ENCODE assay signal across 14 cellular contexts in genomic region chr1:27624467-27625233, GRCh38. TPM values are rescaled to one million over a fixed set of nuclear protein-coding genes. Genes with fewer than 3 reads are reported as not detected.
A peak's percentile ranks its signal among the peaks of the same experiment; 100 is the strongest.
DNase-seq lines count a peak whose midpoint lies in the region; ATAC-seq and TF ChIP-seq lines count a peak whose summit lies in the region.
"Had no signal": no experiment of that assay in that cellular context is flagged by ENCODE, and none has a peak within 500 bp of the region (broad histone marks: within the 10 kb centered on the region; RNA-seq: fewer than 3 reads in every experiment).

No MANE protein-coding gene starts in this region.

- no peaks in the 10 kb centered on the region for H3K9me3 Mint-ChIP-seq in endothelial cell (ENCODE audit: unreplicated experiment)

- peak overlapping the region; percentile 16; the same call in 1 of the 2 replicates for H2AFZ ChIP-seq in Karpas-422 (ENCODE audit: low read length)

- DNase-seq in DMS79 treated with DMSO at 0.1 percent for 48 hours (lab: John Stamatoyannopoulos, UW): peak; percentile 83
- DNase-seq in Karpas-422: peak; percentile 74
- DNase-seq in foreskin keratinocyte: no peak
- DNase-seq in activated effector memory CD4-positive, alpha-beta T cell treated with anti-CD3 and anti-CD28 coated beads, Interleukin-2, amount 50 U/mL, for 16 hours: no peak
- DNase-seq in endothelial cell (ENCODE audit: low spot score): no peak
- DNase-seq in activated naive CD4-positive, alpha-beta T cell treated with anti-CD3 and anti-CD28 coated beads, Interleukin-2, amount 50 U/mL, for 16 hours: no peak
- DNase-seq: occipital lobe; stimulated activated CD4-positive, alpha-beta T cell treated with anti-CD3 and anti-CD28 coated beads, Interleukin-2, amount 100 ng/mL, for 48 hours; tibial artery had no signal

- no peaks in the 10 kb centered on the region for H3K9me3 ChIP-seq in Karpas-422 (ENCODE audit: low read length)
- H3K9me3 ChIP-seq: tibial artery had no signal

- H3K36me3 Mint-ChIP-seq in endothelial cell (ENCODE audit: low read depth, unreplicated experiment): peaks cover 3% of the 10 kb centered on the region
- H3K36me3 Mint-ChIP-seq: brain had no signal

- H3K9me2 ChIP-seq in Karpas-422 (replicated peaks; ENCODE audit: insufficient read depth, low read length): no peaks in the 10 kb centered on the region

- H3K27me3 ChIP-seq in Karpas-422 (ENCODE audit: low read length) (no peaks in the 10 kb centered on the region), foreskin keratinocyte (peaks cover 6% of the 10 kb centered on the region)
- H3K27me3 ChIP-seq: tibial artery had no signal

- TF ChIP-seq CTCF in foreskin keratinocyte (conservative IDR thresholded peaks at IDR 0.05) (no peak), endothelial cell (IDR thresholded peaks at IDR 0.05; ENCODE audit: unreplicated experiment) (no peak)

- no peaks in the 10 kb centered on the region for H3K36me3 ChIP-seq in Karpas-422 (ENCODE audit: insufficient read depth, low read length)
- H3K36me3 ChIP-seq: tibial artery had no signal

- H3K4me1 Mint-ChIP-seq in endothelial cell (ENCODE audit: unreplicated experiment): peaks cover 10% of the 10 kb centered on the region

- peak; percentile 23 for ATAC-seq in GM18907 (IDR thresholded peaks at IDR 0.05; ENCODE audit: unreplicated experiment)
- ATAC-seq in foreskin keratinocyte: no peak
- no peak for ATAC-seq in HG03039 (IDR thresholded peaks at IDR 0.05; ENCODE audit: unreplicated experiment)

- no peak overlapping the region for H3K27ac Mint-ChIP-seq in endothelial cell (ENCODE audit: unreplicated experiment)
- H3K27ac Mint-ChIP-seq: brain had no signal

- no peak overlapping the region for H3K4me3 Mint-ChIP-seq in endothelial cell (ENCODE audit: unreplicated experiment)
- H3K4me3 Mint-ChIP-seq: brain had no signal

- peaks cover 3% of the 10 kb centered on the region for H3K27me3 Mint-ChIP-seq in endothelial cell (ENCODE audit: unreplicated experiment)

- peak overlapping the region; percentile 16; the same call in 1 of the 2 replicates for H3K4me3 ChIP-seq in Karpas-422 (ENCODE audit: low read length)
- H3K4me3 ChIP-seq: tibial artery had no signal

- H3K4me2 ChIP-seq in Karpas-422 (ENCODE audit: low read depth, low read length, poor library complexity, severe bottlenecking): peak overlapping the region; percentile 53

- peak overlapping the region; percentile 42 for H3K9ac ChIP-seq in Karpas-422 (ENCODE audit: low read length)

- peaks cover 62% of the 10 kb centered on the region for H3K4me1 ChIP-seq in Karpas-422 (ENCODE audit: low read length)
- H3K4me1 ChIP-seq in foreskin keratinocyte: no peaks in the 10 kb centered on the region
- H3K4me1 ChIP-seq: tibial artery had no signal

- no peaks in the 10 kb centered on the region for H3K79me2 ChIP-seq in Karpas-422 (ENCODE audit: low read length)

- no peaks in the 10 kb centered on the region for H4K20me1 ChIP-seq in Karpas-422 (ENCODE audit: insufficient read depth, low read depth, low read length)

- H3K27ac ChIP-seq in Karpas-422 (ENCODE audit: low read length) (peak overlapping the region; percentile 34; the same call in 1 of the 2 replicates), foreskin keratinocyte (peak overlapping the region; percentile 11)
- H3K27ac ChIP-seq: tibial artery had no signal

RNA-seq across cellular contexts. Expression of gene FGR, which starts 10.3 kb away (rescaled TPM):
- total RNA-seq in Karpas-422 (2014; rRNA removed; shearing (Covaris generic); ENCODE audit: low replicate concordance): 3.0 and 5.6 TPM in 2 replicates
- total RNA-seq in foreskin keratinocyte (not detected in 2 replicates), endothelial cell (ENCODE audit: unreplicated experiment) (0.46 TPM)
- 0.02 TPM in 1 of 2 replicates, not detected in the other for polyA plus RNA-seq in foreskin keratinocyte
- total RNA-seq: fibroblast of lung, kidney epithelial cell had no signal
- polyA plus RNA-seq: fibroblast of lung had no signal

RNA-seq across cellular contexts. Expression of gene AHDC1, which starts 20.7 kb away (rescaled TPM):
- 2.1 and 2.2 TPM in 2 replicates for total RNA-seq in Karpas-422 (2014; rRNA removed; shearing (Covaris generic); ENCODE audit: low replicate concordance)
- total RNA-seq in foreskin keratinocyte (12.1 and 14.8 TPM in 2 replicates), endothelial cell (ENCODE audit: unreplicated experiment) (48.0 TPM)
- 4.0 and 5.4 TPM in 2 replicates for polyA plus RNA-seq in foreskin keratinocyte

RNA-seq across cellular contexts. Expression of gene IFI6, which starts 47.3 kb away (rescaled TPM):
- 67.3 and 88.2 TPM in 2 replicates for total RNA-seq in Karpas-422 (2014; rRNA removed; shearing (Covaris generic); ENCODE audit: low replicate concordance)
- total RNA-seq in foreskin keratinocyte (797 and 1,066 TPM in 2 replicates), endothelial cell (ENCODE audit: unreplicated experiment) (9.7 TPM)
- polyA plus RNA-seq in foreskin keratinocyte: 1,018 and 1,394 TPM in 2 replicates

Comparison
In these comparisons a context has a peak if more than half of its experiments do, and no peak if none do; other contexts are left out.
1. DNase-seq: peak in DMS79 treated with DMSO at 0.1 percent for 48 hours (single experiment) and Karpas-422 (single experiment); none in foreskin keratinocyte (0 of 2), activated effector memory CD4-positive, alpha-beta T cell treated with anti-CD3 and anti-CD28 coated beads, Interleukin-2, amount 50 U/mL, for 16 hours (single experiment), endothelial cell (single experiment) and activated naive CD4-positive, alpha-beta T cell treated with anti-CD3 and anti-CD28 coated beads, Interleukin-2, amount 50 U/mL, for 16 hours (single experiment).